Comparison of ENCODE assay signal across 1 cellular context in the genomic region with DNA sequence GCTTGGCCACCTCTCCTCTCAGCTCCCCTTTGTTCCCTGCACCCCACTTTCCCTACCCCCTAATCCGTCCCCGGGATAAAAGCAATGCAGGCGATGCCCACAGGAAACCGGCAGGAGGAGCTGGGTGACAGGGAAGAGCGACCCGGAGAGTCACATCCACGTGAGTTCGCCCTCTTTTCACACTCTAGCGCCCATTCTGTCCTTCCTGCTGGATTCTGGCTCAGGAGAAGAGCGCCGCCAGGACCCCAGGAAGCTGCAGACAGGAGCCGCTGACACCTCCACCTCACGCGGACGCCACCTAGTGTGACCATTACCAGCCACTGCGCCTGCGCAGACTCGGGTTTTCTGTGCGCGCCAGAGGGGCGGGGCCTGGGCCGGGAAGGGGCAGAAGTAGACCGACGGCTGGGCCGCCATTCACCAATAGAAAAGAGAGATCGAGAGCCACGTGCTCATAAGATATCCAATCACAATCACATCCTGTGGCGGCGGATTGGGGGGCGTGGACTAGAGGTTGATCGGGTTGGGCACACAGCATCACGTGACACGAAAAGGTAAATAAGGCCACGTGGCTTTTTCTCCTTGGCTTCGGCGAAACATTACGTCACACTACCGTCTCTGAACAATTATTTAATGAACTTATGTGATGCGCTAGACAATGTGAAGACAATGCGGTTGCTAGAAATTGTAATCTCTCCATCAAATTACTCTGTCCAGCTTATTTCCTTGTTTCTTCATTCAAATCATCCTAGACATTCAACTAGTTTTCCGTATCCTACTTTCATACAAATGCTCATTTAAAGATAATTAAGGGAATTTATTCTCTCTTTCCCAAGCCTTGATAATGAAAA.
TF ChIP-seq lines count a peak whose summit lies in the region.

No MANE protein-coding gene starts in this region.

TF ChIP-seq in HepG2, 621 proteins besides CTCF, POLR2A, EP300 and RAD21 (continued from another document and continues in another):
- TF ChIP-seq, protein P1, sequence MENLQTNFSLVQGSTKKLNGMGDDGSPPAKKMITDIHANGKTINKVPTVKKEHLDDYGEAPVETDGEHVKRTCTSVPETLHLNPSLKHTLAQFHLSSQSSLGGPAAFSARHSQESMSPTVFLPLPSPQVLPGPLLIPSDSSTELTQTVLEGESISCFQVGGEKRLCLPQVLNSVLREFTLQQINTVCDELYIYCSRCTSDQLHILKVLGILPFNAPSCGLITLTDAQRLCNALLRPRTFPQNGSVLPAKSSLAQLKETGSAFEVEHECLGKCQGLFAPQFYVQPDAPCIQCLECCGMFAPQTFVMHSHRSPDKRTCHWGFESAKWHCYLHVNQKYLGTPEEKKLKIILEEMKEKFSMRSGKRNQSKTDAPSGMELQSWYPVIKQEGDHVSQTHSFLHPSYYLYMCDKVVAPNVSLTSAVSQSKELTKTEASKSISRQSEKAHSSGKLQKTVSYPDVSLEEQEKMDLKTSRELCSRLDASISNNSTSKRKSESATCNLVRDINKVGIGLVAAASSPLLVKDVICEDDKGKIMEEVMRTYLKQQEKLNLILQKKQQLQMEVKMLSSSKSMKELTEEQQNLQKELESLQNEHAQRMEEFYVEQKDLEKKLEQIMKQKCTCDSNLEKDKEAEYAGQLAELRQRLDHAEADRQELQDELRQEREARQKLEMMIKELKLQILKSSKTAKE (CRISPR knock-in tag; IDR thresholded peaks at IDR 0.05; ENCODE audit: borderline replicate concordance) = no peak
- TF ChIP-seq, protein P2, sequence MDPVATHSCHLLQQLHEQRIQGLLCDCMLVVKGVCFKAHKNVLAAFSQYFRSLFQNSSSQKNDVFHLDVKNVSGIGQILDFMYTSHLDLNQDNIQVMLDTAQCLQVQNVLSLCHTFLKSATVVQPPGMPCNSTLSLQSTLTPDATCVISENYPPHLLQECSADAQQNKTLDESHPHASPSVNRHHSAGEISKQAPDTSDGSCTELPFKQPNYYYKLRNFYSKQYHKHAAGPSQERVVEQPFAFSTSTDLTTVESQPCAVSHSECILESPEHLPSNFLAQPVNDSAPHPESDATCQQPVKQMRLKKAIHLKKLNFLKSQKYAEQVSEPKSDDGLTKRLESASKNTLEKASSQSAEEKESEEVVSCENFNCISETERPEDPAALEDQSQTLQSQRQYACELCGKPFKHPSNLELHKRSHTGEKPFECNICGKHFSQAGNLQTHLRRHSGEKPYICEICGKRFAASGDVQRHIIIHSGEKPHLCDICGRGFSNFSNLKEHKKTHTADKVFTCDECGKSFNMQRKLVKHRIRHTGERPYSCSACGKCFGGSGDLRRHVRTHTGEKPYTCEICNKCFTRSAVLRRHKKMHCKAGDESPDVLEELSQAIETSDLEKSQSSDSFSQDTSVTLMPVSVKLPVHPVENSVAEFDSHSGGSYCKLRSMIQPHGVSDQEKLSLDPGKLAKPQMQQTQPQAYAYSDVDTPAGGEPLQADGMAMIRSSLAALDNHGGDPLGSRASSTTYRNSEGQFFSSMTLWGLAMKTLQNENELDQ (CRISPR knock-in tag; IDR thresholded peaks at IDR 0.05; ENCODE audit: borderline replicate concordance) = no peak
- TF ChIP-seq, protein P3, sequence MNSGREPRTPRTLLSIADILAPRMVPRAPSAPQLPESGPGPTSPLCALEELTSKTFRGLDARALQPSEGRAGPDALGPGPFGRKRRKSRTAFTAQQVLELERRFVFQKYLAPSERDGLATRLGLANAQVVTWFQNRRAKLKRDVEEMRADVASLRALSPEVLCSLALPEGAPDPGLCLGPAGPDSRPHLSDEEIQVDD (CRISPR knock-in tag; IDR thresholded peaks at IDR 0.05; ENCODE audit: borderline replicate concordance) = no peak
- TF ChIP-seq ZNF776 (CRISPR knock-in tag; IDR thresholded peaks at IDR 0.05) (no peak; the same call in 1 of the 2 replicates), ZFP36 (IDR thresholded peaks at IDR 0.05; ENCODE audit: borderline replicate concordance, low read depth, low read length, partially characterized antibody) (no peak), ZMYM2 (CRISPR knock-in tag; IDR thresholded peaks at IDR 0.05) (no peak), ZNF3 (CRISPR knock-in tag; IDR thresholded peaks at IDR 0.05) (no peak), ZC3H4 (CRISPR knock-in tag; IDR thresholded peaks at IDR 0.05; ENCODE audit: borderline replicate concordance) (no peak), KLF6 (CRISPR knock-in tag; IDR thresholded peaks at IDR 0.05) (peak; percentile 52; the same call in 1 of the 2 replicates), CHCHD3 (CRISPR knock-in tag; IDR thresholded peaks at IDR 0.05) (no peak), CEBPG (CRISPR knock-in tag; IDR thresholded peaks at IDR 0.05) (peak; percentile 72), SNRNP70 (IDR thresholded peaks at IDR 0.05; ENCODE audit: low read depth, low read length) (no peak), ELF3 (CRISPR knock-in tag; IDR thresholded peaks at IDR 0.05) (no peak; the same call in 1 of the 2 replicates), ZNF709 (CRISPR knock-in tag; IDR thresholded peaks at IDR 0.05) (no peak), REPIN1 (CRISPR knock-in tag; IDR thresholded peaks at IDR 0.05; ENCODE audit: borderline replicate concordance, low read depth) (no peak), ZNF224 (CRISPR knock-in tag; IDR thresholded peaks at IDR 0.05) (0 out of 2 replicates have a peak, but pooled peaks have one; percentile 27), U2AF2 (IDR thresholded peaks at IDR 0.05; ENCODE audit: low read depth, low read length) (no peak), ZNF737 (CRISPR knock-in tag; IDR thresholded peaks at IDR 0.05; ENCODE audit: borderline replicate concordance) (no peak), ZNF674 (CRISPR knock-in tag; IDR thresholded peaks at IDR 0.05; ENCODE audit: low read depth) (no peak), ZNF552 (CRISPR knock-in tag; IDR thresholded peaks at IDR 0.05; ENCODE audit: borderline replicate concordance) (0 out of 2 replicates have a peak, but pooled peaks have one; percentile 49), SP4 (CRISPR knock-in tag; IDR thresholded peaks at IDR 0.05) (peak; percentile 80), YY1 (IDR thresholded peaks at IDR 0.05; ENCODE audit: insufficient read depth, insufficient replicate concordance, low read depth, low read length) (peak; percentile 79), XRCC5 (optimal IDR thresholded peaks at IDR 0.05; ENCODE audit: low read length) (peak; percentile 68), SMAD9 (CRISPR knock-in tag; IDR thresholded peaks at IDR 0.05) (no peak), ZNF614 (CRISPR knock-in tag; IDR thresholded peaks at IDR 0.05; ENCODE audit: borderline replicate concordance) (peak; percentile 19; the same call in 1 of the 2 replicates), ZNF350 (CRISPR knock-in tag; IDR thresholded peaks at IDR 0.05; ENCODE audit: borderline replicate concordance, low read depth) (peak; percentile 76; the same call in 1 of the 2 replicates)
- TF ChIP-seq, protein P4, sequence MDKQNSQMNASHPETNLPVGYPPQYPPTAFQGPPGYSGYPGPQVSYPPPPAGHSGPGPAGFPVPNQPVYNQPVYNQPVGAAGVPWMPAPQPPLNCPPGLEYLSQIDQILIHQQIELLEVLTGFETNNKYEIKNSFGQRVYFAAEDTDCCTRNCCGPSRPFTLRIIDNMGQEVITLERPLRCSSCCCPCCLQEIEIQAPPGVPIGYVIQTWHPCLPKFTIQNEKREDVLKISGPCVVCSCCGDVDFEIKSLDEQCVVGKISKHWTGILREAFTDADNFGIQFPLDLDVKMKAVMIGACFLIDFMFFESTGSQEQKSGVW (CRISPR knock-in tag; IDR thresholded peaks at IDR 0.05; ENCODE audit: borderline replicate concordance) = no peak
- TF ChIP-seq, protein P5, sequence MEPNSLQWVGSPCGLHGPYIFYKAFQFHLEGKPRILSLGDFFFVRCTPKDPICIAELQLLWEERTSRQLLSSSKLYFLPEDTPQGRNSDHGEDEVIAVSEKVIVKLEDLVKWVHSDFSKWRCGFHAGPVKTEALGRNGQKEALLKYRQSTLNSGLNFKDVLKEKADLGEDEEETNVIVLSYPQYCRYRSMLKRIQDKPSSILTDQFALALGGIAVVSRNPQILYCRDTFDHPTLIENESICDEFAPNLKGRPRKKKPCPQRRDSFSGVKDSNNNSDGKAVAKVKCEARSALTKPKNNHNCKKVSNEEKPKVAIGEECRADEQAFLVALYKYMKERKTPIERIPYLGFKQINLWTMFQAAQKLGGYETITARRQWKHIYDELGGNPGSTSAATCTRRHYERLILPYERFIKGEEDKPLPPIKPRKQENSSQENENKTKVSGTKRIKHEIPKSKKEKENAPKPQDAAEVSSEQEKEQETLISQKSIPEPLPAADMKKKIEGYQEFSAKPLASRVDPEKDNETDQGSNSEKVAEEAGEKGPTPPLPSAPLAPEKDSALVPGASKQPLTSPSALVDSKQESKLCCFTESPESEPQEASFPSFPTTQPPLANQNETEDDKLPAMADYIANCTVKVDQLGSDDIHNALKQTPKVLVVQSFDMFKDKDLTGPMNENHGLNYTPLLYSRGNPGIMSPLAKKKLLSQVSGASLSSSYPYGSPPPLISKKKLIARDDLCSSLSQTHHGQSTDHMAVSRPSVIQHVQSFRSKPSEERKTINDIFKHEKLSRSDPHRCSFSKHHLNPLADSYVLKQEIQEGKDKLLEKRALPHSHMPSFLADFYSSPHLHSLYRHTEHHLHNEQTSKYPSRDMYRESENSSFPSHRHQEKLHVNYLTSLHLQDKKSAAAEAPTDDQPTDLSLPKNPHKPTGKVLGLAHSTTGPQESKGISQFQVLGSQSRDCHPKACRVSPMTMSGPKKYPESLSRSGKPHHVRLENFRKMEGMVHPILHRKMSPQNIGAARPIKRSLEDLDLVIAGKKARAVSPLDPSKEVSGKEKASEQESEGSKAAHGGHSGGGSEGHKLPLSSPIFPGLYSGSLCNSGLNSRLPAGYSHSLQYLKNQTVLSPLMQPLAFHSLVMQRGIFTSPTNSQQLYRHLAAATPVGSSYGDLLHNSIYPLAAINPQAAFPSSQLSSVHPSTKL (CRISPR knock-in tag; IDR thresholded peaks at IDR 0.05) = no peak
- TF ChIP-seq, protein P6, sequence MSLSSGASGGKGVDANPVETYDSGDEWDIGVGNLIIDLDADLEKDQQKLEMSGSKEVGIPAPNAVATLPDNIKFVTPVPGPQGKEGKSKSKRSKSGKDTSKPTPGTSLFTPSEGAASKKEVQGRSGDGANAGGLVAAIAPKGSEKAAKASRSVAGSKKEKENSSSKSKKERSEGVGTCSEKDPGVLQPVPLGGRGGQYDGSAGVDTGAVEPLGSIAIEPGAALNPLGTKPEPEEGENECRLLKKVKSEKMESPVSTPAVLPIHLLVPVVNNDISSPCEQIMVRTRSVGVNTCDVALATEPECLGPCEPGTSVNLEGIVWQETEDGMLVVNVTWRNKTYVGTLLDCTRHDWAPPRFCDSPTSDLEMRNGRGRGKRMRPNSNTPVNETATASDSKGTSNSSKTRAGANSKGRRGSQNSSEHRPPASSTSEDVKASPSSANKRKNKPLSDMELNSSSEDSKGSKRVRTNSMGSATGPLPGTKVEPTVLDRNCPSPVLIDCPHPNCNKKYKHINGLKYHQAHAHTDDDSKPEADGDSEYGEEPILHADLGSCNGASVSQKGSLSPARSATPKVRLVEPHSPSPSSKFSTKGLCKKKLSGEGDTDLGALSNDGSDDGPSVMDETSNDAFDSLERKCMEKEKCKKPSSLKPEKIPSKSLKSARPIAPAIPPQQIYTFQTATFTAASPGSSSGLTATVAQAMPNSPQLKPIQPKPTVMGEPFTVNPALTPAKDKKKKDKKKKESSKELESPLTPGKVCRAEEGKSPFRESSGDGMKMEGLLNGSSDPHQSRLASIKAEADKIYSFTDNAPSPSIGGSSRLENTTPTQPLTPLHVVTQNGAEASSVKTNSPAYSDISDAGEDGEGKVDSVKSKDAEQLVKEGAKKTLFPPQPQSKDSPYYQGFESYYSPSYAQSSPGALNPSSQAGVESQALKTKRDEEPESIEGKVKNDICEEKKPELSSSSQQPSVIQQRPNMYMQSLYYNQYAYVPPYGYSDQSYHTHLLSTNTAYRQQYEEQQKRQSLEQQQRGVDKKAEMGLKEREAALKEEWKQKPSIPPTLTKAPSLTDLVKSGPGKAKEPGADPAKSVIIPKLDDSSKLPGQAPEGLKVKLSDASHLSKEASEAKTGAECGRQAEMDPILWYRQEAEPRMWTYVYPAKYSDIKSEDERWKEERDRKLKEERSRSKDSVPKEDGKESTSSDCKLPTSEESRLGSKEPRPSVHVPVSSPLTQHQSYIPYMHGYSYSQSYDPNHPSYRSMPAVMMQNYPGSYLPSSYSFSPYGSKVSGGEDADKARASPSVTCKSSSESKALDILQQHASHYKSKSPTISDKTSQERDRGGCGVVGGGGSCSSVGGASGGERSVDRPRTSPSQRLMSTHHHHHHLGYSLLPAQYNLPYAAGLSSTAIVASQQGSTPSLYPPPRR (CRISPR knock-in tag; IDR thresholded peaks at IDR 0.05; ENCODE audit: borderline replicate concordance) = no peak
- TF ChIP-seq, protein P7, sequence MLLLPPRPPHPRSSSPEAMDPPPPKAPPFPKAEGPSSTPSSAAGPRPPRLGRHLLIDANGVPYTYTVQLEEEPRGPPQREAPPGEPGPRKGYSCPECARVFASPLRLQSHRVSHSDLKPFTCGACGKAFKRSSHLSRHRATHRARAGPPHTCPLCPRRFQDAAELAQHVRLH (CRISPR knock-in tag; IDR thresholded peaks at IDR 0.05; ENCODE audit: borderline replicate concordance, low read depth) = peak; percentile 94; the same call in 1 of the 2 replicates
- TF ChIP-seq, protein P8, sequence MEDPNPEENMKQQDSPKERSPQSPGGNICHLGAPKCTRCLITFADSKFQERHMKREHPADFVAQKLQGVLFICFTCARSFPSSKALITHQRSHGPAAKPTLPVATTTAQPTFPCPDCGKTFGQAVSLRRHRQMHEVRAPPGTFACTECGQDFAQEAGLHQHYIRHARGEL (CRISPR knock-in tag; IDR thresholded peaks at IDR 0.05) = no peak
- TF ChIP-seq, protein P9, sequence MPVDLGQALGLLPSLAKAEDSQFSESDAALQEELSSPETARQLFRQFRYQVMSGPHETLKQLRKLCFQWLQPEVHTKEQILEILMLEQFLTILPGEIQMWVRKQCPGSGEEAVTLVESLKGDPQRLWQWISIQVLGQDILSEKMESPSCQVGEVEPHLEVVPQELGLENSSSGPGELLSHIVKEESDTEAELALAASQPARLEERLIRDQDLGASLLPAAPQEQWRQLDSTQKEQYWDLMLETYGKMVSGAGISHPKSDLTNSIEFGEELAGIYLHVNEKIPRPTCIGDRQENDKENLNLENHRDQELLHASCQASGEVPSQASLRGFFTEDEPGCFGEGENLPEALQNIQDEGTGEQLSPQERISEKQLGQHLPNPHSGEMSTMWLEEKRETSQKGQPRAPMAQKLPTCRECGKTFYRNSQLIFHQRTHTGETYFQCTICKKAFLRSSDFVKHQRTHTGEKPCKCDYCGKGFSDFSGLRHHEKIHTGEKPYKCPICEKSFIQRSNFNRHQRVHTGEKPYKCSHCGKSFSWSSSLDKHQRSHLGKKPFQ (CRISPR knock-in tag; IDR thresholded peaks at IDR 0.05; ENCODE audit: insufficient replicate concordance) = peak; percentile 48
- TF ChIP-seq, protein P10, sequence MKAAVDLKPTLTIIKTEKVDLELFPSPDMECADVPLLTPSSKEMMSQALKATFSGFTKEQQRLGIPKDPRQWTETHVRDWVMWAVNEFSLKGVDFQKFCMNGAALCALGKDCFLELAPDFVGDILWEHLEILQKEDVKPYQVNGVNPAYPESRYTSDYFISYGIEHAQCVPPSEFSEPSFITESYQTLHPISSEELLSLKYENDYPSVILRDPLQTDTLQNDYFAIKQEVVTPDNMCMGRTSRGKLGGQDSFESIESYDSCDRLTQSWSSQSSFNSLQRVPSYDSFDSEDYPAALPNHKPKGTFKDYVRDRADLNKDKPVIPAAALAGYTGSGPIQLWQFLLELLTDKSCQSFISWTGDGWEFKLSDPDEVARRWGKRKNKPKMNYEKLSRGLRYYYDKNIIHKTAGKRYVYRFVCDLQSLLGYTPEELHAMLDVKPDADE (CRISPR knock-in tag; IDR thresholded peaks at IDR 0.05) = no peak
